9 cellular contexts compared by ENCODE assay signal in genomic region chr5:95822408-95823240, GRCh38. TPM values are rescaled to one million over a fixed set of nuclear protein-coding genes. Genes with fewer than 3 reads are reported as not detected.
DNase-seq lines count a peak whose midpoint lies in the region; ATAC-seq, FAIRE-seq and TF ChIP-seq lines count a peak whose summit lies in the region.
"Had no signal": no experiment of that assay in that cellular context is flagged by ENCODE, and none has a peak within 500 bp of the region (broad histone marks: within the 10 kb centered on the region; RNA-seq: fewer than 3 reads in every experiment).

Gene GLRX (minus strand): TSS chr5:95822726. CDS start chr5:95822662, 64 bp downstream.

- H3K4me3 ChIP-seq in mesendoderm (ENCODE audit: low read length), result peak within 1 kb of the TSS; percentile 83

- H3K4me2 ChIP-seq in mesendoderm (ENCODE audit: low read length), result peak within 1 kb of the TSS; percentile 69

- H2BK120ac ChIP-seq in mesendoderm (ENCODE audit: low read depth, low read length), result no peak within 1 kb of the TSS

- TF ChIP-seq CTCF in endothelial cell (IDR thresholded peaks at IDR 0.05; ENCODE audit: unreplicated experiment), result no peak

- H3K36me3 ChIP-seq in mesendoderm (ENCODE audit: control insufficient read depth, insufficient read depth, low read length), result no peaks in the 10 kb centered on the region

- H3K27me3 Mint-ChIP-seq in endothelial cell (ENCODE audit: unreplicated experiment), result peaks cover 11% of the 10 kb centered on the region

- H3K4me1 Mint-ChIP-seq in endothelial cell (ENCODE audit: unreplicated experiment), result peaks cover 54% of the 10 kb centered on the region

- H3K9me3 Mint-ChIP-seq in endothelial cell (ENCODE audit: unreplicated experiment), result no peaks in the 10 kb centered on the region

- WGBS in mesendoderm (ENCODE audit: extremely low coverage, insufficient coverage, low lambda C conversion rate), result no CpG with 5 or more reads among the region's 14 CpGs

- peak; percentile 38 for ATAC-seq in HG03039 (IDR thresholded peaks at IDR 0.05; ENCODE audit: unreplicated experiment)

- H2BK5ac ChIP-seq in mesendoderm (ENCODE audit: low read length), result no peak within 1 kb of the TSS

- peaks cover 2% of the 10 kb centered on the region for H3K79me2 ChIP-seq in mesendoderm (ENCODE audit: control insufficient read depth, insufficient read depth, low read length)

- H3K27me3 ChIP-seq in mesendoderm (ENCODE audit: insufficient read depth, low read length, poor library complexity), result no peaks in the 10 kb centered on the region

- peak within 1 kb of the TSS; percentile 69 for H3K18ac ChIP-seq in mesendoderm (ENCODE audit: low read length)

- no peak within 1 kb of the TSS for H4K5ac ChIP-seq in mesendoderm (ENCODE audit: low read length)

- H2BK15ac ChIP-seq in mesendoderm (replicated peaks; ENCODE audit: low read depth), result peak within 1 kb of the TSS; percentile 41

- peaks cover 14% of the 10 kb centered on the region for H3K4me1 ChIP-seq in mesendoderm (ENCODE audit: control insufficient read depth, low read depth, low read length)

- H4K8ac ChIP-seq in mesendoderm (ENCODE audit: low read depth, low read length), result no peak within 1 kb of the TSS

- H3K4me3 Mint-ChIP-seq in endothelial cell (ENCODE audit: unreplicated experiment), result peak within 1 kb of the TSS; percentile 98

- H3K27ac ChIP-seq in mesendoderm (ENCODE audit: low read depth, low read length) (peak within 1 kb of the TSS; percentile 76), substantia nigra (ENCODE audit: low read depth, low read length, poor library complexity, severe bottlenecking) (peak within 1 kb of the TSS; percentile 67)

- H3K36me3 Mint-ChIP-seq in endothelial cell (ENCODE audit: low read depth, unreplicated experiment), result no peaks in the 10 kb centered on the region

- H3K27ac Mint-ChIP-seq in endothelial cell (ENCODE audit: unreplicated experiment), result peak within 1 kb of the TSS; percentile 94

- H2AK5ac ChIP-seq in mesendoderm (ENCODE audit: low read length), result no peak within 1 kb of the TSS

- DNase-seq in AML-193 (lab: John Stamatoyannopoulos, UW) (peak; percentile 71 to 73), GM18507 (ENCODE audit: extremely low spot score, insufficient read length, low read depth) (no peak), NCI-H2171 treated with DMSO at 0.1 percent for 48 hours (lab: John Stamatoyannopoulos, UW) (peak; percentile 43), endothelial cell (ENCODE audit: low spot score) (peak; percentile 39), mesendoderm (peak; percentile 83), substantia nigra (lab: John Stamatoyannopoulos, UW) (peak in 42 of 49 donors; percentile 9 to 72 (median 40))
- peak; percentile 44 for DNase-seq in activated CD4-positive, alpha-beta T cell treated with anti-CD3 and anti-CD28 coated beads, Interleukin-2, amount 50 U/mL, for 1 hour

- H3K56ac ChIP-seq in mesendoderm (ENCODE audit: low read length), result peak within 1 kb of the TSS; percentile 83

- no peak within 1 kb of the TSS for H3K23ac ChIP-seq in mesendoderm (ENCODE audit: low read length)

- peak; percentile 72 for FAIRE-seq in GM18507 (lab: Jason Lieb, UNC)
- FAIRE-seq: colon had no signal

- H3K79me1 ChIP-seq in mesendoderm (ENCODE audit: low read length), result peaks cover 7% of the 10 kb centered on the region

- H3K4ac ChIP-seq in mesendoderm (ENCODE audit: low read depth, low read length), result no peak within 1 kb of the TSS

- H3K9ac ChIP-seq in mesendoderm (ENCODE audit: low read length), result peak within 1 kb of the TSS; percentile 82

RNA-seq across cellular contexts. Expression of gene GLRX, which starts in this region (rescaled TPM):
- total RNA-seq in endothelial cell (ENCODE audit: unreplicated experiment), result 27.5 TPM
- polyA plus RNA-seq in mesendoderm (2013, experiment 1 of 2), result 16.8 TPM
- polyA plus RNA-seq in mesendoderm (2013, experiment 2 of 2), result 17.2 TPM
